1 cellular context compared by ENCODE assay signal in genomic region chr1:26044414-26044813, GRCh38.
TF ChIP-seq lines count a peak whose summit lies in the region.

No MANE protein-coding gene starts in this region.

TF ChIP-seq in HepG2, 621 proteins besides CTCF, POLR2A, EP300 and RAD21:
- TF ChIP-seq ZNF629 (CRISPR knock-in tag; conservative IDR thresholded peaks at IDR 0.05) = peak; percentile 70
- TF ChIP-seq, protein P1, sequence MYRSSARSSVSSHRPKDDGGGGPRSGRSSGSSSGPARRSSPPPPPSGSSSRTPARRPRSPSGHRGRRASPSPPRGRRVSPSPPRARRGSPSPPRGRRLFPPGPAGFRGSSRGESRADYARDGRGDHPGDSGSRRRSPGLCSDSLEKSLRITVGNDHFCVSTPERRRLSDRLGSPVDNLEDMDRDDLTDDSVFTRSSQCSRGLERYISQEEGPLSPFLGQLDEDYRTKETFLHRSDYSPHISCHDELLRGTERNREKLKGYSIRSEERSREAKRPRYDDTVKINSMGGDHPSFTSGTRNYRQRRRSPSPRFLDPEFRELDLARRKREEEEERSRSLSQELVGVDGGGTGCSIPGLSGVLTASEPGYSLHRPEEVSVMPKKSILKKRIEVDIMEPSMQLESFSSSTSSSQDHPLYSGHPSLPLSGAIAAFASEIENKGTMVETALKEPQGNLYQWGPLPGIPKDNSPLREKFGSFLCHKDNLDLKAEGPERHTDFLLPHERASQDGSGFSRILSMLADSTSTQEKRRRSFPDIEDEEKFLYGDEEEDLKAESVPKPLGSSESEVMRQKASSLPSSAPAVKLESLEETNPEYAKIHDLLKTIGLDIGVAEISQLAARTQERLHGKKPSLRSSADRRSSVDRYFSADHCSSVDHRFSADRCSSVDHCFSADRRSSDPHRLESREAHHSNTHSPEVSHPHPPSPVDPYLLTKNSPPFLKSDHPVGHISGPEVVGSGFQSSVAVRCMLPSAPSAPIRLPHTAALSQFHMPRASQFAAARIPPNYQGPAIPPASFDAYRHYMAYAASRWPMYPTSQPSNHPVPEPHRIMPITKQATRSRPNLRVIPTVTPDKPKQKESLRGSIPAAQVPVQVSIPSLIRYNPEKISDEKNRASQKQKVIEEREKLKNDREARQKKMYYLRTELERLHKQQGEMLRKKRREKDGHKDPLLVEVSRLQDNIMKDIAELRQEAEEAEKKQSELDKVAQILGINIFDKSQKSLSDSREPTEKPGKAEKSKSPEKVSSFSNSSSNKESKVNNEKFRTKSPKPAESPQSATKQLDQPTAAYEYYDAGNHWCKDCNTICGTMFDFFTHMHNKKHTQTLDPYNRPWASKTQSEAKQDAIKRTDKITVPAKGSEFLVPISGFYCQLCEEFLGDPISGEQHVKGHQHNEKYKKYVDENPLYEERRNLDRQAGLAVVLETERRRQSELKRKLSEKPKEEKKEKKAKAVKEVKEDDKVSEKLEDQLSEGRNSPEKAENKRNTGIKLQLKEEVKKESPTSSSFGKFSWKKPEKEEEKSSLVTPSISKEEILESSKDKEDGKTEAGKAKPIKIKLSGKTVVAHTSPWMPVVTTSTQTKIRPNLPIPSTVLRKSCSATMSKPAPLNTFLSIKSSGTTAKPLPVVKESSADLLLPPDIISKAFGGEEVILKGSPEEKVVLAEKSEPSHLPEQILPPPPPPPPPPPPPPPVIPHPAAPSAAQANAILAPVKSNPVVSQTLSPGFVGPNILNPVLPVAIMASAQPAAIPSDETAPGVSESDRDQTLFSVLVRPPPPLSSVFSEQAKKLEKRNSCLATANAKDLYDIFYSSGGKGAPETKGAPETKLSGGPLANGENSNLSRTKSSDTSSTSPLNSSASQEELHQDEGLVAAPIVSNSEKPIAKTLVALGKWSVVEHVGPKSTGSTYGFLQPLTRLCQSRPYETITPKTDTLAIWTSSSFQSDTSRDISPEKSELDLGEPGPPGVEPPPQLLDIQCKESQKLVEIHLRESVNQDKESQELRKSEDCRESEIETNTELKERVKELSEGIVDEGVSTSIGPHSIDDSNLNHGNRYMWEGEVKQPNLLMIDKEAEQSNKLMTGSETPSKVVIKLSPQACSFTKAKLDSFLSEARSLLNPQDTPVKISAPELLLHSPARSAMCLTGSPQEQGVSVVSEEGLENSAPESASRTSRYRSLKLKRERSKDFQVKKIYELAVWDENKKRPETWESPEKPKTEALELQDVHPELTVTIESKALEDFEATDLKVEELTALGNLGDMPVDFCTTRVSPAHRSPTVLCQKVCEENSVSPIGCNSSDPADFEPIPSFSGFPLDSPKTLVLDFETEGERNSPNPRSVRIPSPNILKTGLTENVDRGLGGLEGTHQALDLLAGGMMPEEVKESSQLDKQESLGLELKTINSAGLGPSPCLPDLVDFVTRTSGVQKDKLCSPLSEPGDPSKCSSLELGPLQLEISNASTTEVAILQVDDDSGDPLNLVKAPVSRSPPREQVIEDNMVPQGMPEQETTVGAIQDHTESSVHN (CRISPR knock-in tag; IDR thresholded peaks at IDR 0.05) = no peak
- TF ChIP-seq CHD2 (IDR thresholded peaks at IDR 0.05; ENCODE audit: low read depth, low read length) = no peak
